In the genomic region with DNA sequence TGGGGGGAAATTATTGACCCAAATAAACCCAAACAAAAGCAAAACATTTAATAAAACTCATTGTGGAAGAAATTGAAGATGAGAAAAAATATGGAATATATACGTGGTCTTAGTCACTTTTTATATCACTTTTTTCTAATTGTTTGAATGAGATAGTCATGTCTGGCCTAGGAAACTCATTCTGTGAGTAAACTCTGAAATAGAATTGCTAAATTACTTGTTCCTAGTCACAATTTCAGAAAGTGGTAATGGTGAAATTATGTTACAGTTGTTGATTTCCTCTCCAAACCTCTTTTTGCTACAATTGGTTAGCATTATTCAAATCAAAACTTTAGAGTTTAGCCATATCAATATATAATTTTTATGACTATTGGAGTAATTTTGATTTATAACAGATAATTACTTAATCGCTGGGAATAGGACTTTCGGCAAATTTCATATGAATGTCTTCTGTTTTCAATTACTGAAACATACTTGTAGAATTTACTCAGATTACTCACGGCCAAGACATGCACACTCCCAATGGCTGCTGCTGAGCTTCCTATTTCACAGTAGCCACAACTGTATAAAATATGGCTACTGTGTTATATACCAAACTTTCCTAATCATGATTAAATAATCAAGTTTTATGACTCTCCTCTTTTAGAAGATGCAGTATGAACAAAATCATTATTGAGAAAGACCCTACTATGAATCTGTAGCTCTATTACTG, we compare ENCODE assay signal across 8 cellular contexts.
DNase-seq lines count a peak whose midpoint lies in the region; ATAC-seq and TF ChIP-seq lines count a peak whose summit lies in the region.
"Not testable (repeated sequence)": the region's sequence is repeated elsewhere in the genome, so short reads cannot be mapped to it uniquely, and the experiment has no call there.

No MANE protein-coding gene starts in this region.

- not testable (repeated sequence) for H3K36me3 Mint-ChIP-seq in activated CD8-positive, alpha-beta memory T cell treated with anti-CD3 and anti-CD28 coated beads, Interleukin-2, amount 10 ng/mL, durations not matched to agents 7 days and 5 days

- not testable (repeated sequence) for H3K4me3 ChIP-seq in choroid plexus epithelial cell (ENCODE audit: low read depth, low read length)

- TF ChIP-seq CTCF in choroid plexus epithelial cell (conservative IDR thresholded peaks at IDR 0.05; ENCODE audit: low read depth, low read length), result not testable (repeated sequence)

- ATAC-seq in GM21529 (IDR thresholded peaks at IDR 0.05; ENCODE audit: unreplicated experiment) (peak; percentile 61), HG02938 (IDR thresholded peaks at IDR 0.05; ENCODE audit: unreplicated experiment) (peak; percentile 51)
- peak; percentile 53 for ATAC-seq in activated CD8-positive, alpha-beta memory T cell treated with anti-CD3 and anti-CD28 coated beads, Interleukin-2, amount 10 ng/mL, durations not matched to agents 7 days and 5 days

- not testable (repeated sequence) for H3K4me3 Mint-ChIP-seq in activated CD8-positive, alpha-beta memory T cell treated with anti-CD3 and anti-CD28 coated beads, Interleukin-2, amount 10 ng/mL, durations not matched to agents 7 days and 5 days

- H3K9me3 Mint-ChIP-seq in activated CD8-positive, alpha-beta memory T cell treated with anti-CD3 and anti-CD28 coated beads, Interleukin-2, amount 10 ng/mL, durations not matched to agents 7 days and 5 days (ENCODE audit: low read depth), result not testable (repeated sequence)

- not testable (repeated sequence) for H3K27ac Mint-ChIP-seq in activated CD8-positive, alpha-beta memory T cell treated with anti-CD3 and anti-CD28 coated beads, Interleukin-2, amount 10 ng/mL, durations not matched to agents 7 days and 5 days

- not testable (repeated sequence) for H3K4me1 Mint-ChIP-seq in activated CD8-positive, alpha-beta memory T cell treated with anti-CD3 and anti-CD28 coated beads, Interleukin-2, amount 10 ng/mL, durations not matched to agents 7 days and 5 days

- peak; percentile 1 for DNase-seq in AG08396 (ENCODE audit: low spot score)
- DNase-seq in ELR (ENCODE audit: low read depth), result peak; percentile 59
- DNase-seq in activated CD8-positive, alpha-beta memory T cell treated with anti-CD3 and anti-CD28 coated beads, Interleukin-2, amount 10 ng/mL, durations not matched to agents 7 days and 5 days, result not testable (repeated sequence)
- peak; percentile 10 for DNase-seq in choroid plexus epithelial cell (ENCODE audit: low read depth)
- peak; percentile 55 for DNase-seq in fibroblast of the conjunctiva (ENCODE audit: low read depth)
- peak; percentile 19 for DNase-seq in stromal cell of bone marrow (ENCODE audit: low read depth)

- H3K27me3 Mint-ChIP-seq in activated CD8-positive, alpha-beta memory T cell treated with anti-CD3 and anti-CD28 coated beads, Interleukin-2, amount 10 ng/mL, durations not matched to agents 7 days and 5 days, result not testable (repeated sequence)

- CTCF ChIA-PET in activated CD8-positive, alpha-beta memory T cell treated with anti-CD3 and anti-CD28 coated beads, Interleukin-2, amount 10 ng/mL, durations not matched to agents 7 days and 5 days (lab: Charles Lee), result not testable (repeated sequence)
